Comparison of ENCODE assay signal across 26 cellular contexts in the genomic region with DNA sequence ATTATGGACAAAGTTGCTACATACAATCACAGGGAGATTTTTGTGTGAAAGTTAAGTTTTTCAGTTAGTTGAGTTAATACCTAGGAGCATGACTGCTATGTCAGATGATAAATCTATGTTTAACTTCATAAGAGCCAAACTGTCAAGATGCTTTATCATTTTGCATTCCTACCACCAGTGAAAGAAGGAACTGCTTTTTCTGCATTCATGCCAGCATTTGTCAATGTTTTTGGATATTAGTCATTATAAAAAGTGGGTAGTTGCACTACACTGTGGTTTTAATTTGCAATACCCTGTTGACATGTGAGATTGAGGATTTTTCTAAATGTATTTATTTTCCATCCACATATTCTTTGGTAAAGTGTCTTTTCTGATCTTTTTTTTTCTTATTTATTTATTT.
"Had no signal": no experiment of that assay in that cellular context is flagged by ENCODE, and none has a peak within 500 bp of the region (broad histone marks: within the 10 kb centered on the region; RNA-seq: fewer than 3 reads in every experiment).

No MANE protein-coding gene starts in this region.

- H3K4me3 ChIP-seq: adrenal gland, ascending aorta, coronary artery, dorsolateral prefrontal cortex, esophagus muscularis mucosa had no signal

- H3K36me3 ChIP-seq: adrenal gland, ascending aorta, esophagus muscularis mucosa, WERI-Rb-1 had no signal

- H3K27ac ChIP-seq: adrenal gland, ascending aorta, coronary artery, dorsolateral prefrontal cortex, esophagus muscularis mucosa, WERI-Rb-1 had no signal

- H3K27me3 ChIP-seq: adrenal gland, ascending aorta, dorsolateral prefrontal cortex, esophagus muscularis mucosa had no signal

- H3K9me3 ChIP-seq: adrenal gland, ascending aorta had no signal

- DNase-seq: activated B cell treated with CpG ODN at 0.5 μM for 24 hours; activated CD4-positive, alpha-beta T cell treated with anti-CD3 and anti-CD28 coated beads for 48 hours; activated CD4-positive, alpha-beta T cell treated with anti-CD3 and anti-CD28 coated beads, Interleukin-2, amount 50 U/mL, for 1 hour; activated CD4-positive, alpha-beta T cell treated with anti-CD3 and anti-CD28 coated beads, Interleukin-2, amount 50 U/mL, for 48 hours; activated CD8-positive, alpha-beta memory T cell treated with anti-CD3 and anti-CD28 coated beads for 24 hours; activated CD8-positive, alpha-beta T cell treated with anti-CD3 and anti-CD28 coated beads for 36 hours; activated effector memory CD4-positive, alpha-beta T cell treated with anti-CD3 and anti-CD28 coated beads, Interleukin-2, amount 50 U/mL, for 16 hours; activated naive CD4-positive, alpha-beta T cell treated with anti-CD3 and anti-CD28 coated beads for 36 hours; activated naive CD8-positive, alpha-beta T cell treated with anti-CD3 and anti-CD28 coated beads for 36 hours; activated naive CD8-positive, alpha-beta T cell treated with anti-CD3 and anti-CD28 coated beads, Interleukin-2, amount 50 U/mL, for 24 hours; activated T-cell treated with anti-CD3 and anti-CD28 coated beads, Interleukin-2, amount 50 U/mL, for 4 hours; adrenal gland; dorsolateral prefrontal cortex; effector memory CD4-positive, alpha-beta T cell; endodermal cell; erythroblast; foreskin fibroblast; head of caudate nucleus; T-helper 1 cell; T-helper 17 cell; T1000; WERI-Rb-1 had no signal

- ATAC-seq: activated CD4-positive, CD25-positive, alpha-beta regulatory T cell treated with anti-CD3 and anti-CD28 coated beads, Interleukin-2, amount 50 U/mL, for 24 hours; activated CD8-positive, alpha-beta T cell treated with anti-CD3 and anti-CD28 coated beads for 36 hours; activated naive CD8-positive, alpha-beta T cell treated with anti-CD3 and anti-CD28 coated beads, Interleukin-2, amount 50 U/mL, for 24 hours; activated T-cell treated with anti-CD3 and anti-CD28 coated beads, Interleukin-2, amount 50 U/mL, for 4 hours; T-helper 17 cell had no signal

- H3K4me1 ChIP-seq: adrenal gland, ascending aorta, esophagus muscularis mucosa had no signal
